In genomic region chr3:157398598-157398997, GRCh38 we compare ENCODE assay signal across 21 cellular contexts. TPM values are rescaled to one million over a fixed set of nuclear protein-coding genes. Genes with fewer than 3 reads are reported as not detected.
"Had no signal": no experiment of that assay in that cellular context is flagged by ENCODE, and none has a peak within 500 bp of the region (broad histone marks: within the 10 kb centered on the region; RNA-seq: fewer than 3 reads in every experiment).

No MANE protein-coding gene starts in this region.

- H3K4me2 ChIP-seq: SK-N-SH had no signal

- H3K36me3 ChIP-seq: MG63 had no signal

- H3K27me3 ChIP-seq: MG63 had no signal

- ATAC-seq: T-cell had no signal

- DNase-seq: MG63, NCI-H1092, NCI-H1105 treated with DMSO at 0.1 percent for 48 hours, NCI-H1417 treated with DMSO at 0.1 percent for 48 hours, NCI-H146, NCI-H1694 treated with DMSO at 0.1 percent for 48 hours, NCI-H1930, NCI-H2081, NCI-H2107, NCI-H2227 treated with DMSO at 0.1 percent for 48 hours, NCI-H524, NCI-H526 treated with DMSO at 0.1 percent for 48 hours, NCI-H748 treated with DMSO at 0.1 percent for 48 hours, SHP77, SK-N-SH, SW 1271, T-cell had no signal

- H3K9ac ChIP-seq: SK-N-SH had no signal

- H3K9me3 ChIP-seq: MG63, SK-N-SH had no signal

- H3K4me3 ChIP-seq: MG63 had no signal

- H3K27ac ChIP-seq: HL-60, RWPE1 had no signal

- FAIRE-seq: HTR-8/SVneo had no signal

RNA-seq across cellular contexts. Expression of gene PTX3, which starts 38.1 kb away (rescaled TPM):
- total RNA-seq: SK-MEL-5 had no signal
